ENCODE assay signal across 15 cellular contexts in the genomic region with DNA sequence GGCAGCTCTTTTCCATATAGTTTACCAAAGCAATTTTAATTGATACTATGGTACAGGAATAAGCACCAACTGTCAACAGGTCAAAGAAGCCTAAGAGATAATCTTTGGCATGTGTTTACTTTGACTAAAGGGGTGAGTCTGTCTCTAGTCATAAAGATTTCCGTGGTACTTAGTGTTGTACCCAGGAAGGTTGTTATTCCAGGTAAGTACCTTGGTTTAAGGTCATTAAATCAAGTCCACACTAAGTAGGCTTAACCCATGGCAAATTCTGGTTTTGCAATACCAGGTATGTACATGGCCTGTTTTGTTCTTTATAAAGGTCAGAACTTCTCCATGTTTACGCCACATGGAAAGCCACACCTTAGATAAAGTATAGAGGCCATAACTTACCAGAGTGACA. TPM values are rescaled to one million over a fixed set of nuclear protein-coding genes. Genes with fewer than 3 reads are reported as not detected.
DNase-seq lines count a peak whose midpoint lies in the region; ATAC-seq and TF ChIP-seq lines count a peak whose summit lies in the region.
"Had no signal": no experiment of that assay in that cellular context is flagged by ENCODE, and none has a peak within 500 bp of the region (broad histone marks: within the 10 kb centered on the region; RNA-seq: fewer than 3 reads in every experiment).

No MANE protein-coding gene starts in this region.

- H3K4me3 Mint-ChIP-seq in Calu3 (ENCODE audit: low read depth, unreplicated experiment): no peak overlapping the region
- H3K4me3 Mint-ChIP-seq: HFFc6 had no signal

- BruUV-seq in PC-3 (replicated peaks; lab: Mats Ljungman, UMichigan) (no TSS peak), Calu3 (replicated peaks; lab: Mats Ljungman, UMichigan) (no TSS peak)

- no peak overlapping the region for H3K27ac Mint-ChIP-seq in Calu3 (ENCODE audit: unreplicated experiment)
- H3K27ac Mint-ChIP-seq: HFFc6 had no signal

- H3K9me2 ChIP-seq in PC-3 (replicated peaks; ENCODE audit: low read length): no peaks in the 10 kb centered on the region

- peaks cover 77% of the 10 kb centered on the region for H3K36me3 ChIP-seq in PC-3 (ENCODE audit: low read depth, low read length)
- peaks cover 92% of the 10 kb centered on the region for H3K36me3 ChIP-seq in neutrophil

- H3K4me1 ChIP-seq in PC-3 (ENCODE audit: insufficient read depth, low read length) (no peaks in the 10 kb centered on the region), neutrophil (ENCODE audit: control insufficient read depth in 1 of 2, insufficient read depth in 1 of 2, low read depth in 1 of 2, low read length in 1 of 2) (peaks cover 26 to 36% of the 10 kb centered on the region in 2 experiments)
- H3K4me1 ChIP-seq: A549, Caco-2 had no signal

- no peak for TF ChIP-seq CTCF in PC-3 (conservative IDR thresholded peaks at IDR 0.05; ENCODE audit: low read depth, low read length)
- TF ChIP-seq CTCF in neutrophil (IDR thresholded peaks at IDR 0.05): no peak
- no peak for TF ChIP-seq CTCF in Calu3 (IDR thresholded peaks at IDR 0.05; ENCODE audit: unreplicated experiment)

- no peaks in the 10 kb centered on the region for H3K27me3 Mint-ChIP-seq in Calu3 (ENCODE audit: unreplicated experiment)
- H3K27me3 Mint-ChIP-seq: CD4-positive, alpha-beta memory T cell had no signal

- ATAC-seq in PC-3 (no peak; the same call in 1 of the 2 replicates), esophagus mucosa (peak; percentile 85), HG02938 (IDR thresholded peaks at IDR 0.05; ENCODE audit: unreplicated experiment) (no peak)
- ATAC-seq: A549 had no signal

- peaks cover 33% of the 10 kb centered on the region for H3K79me2 ChIP-seq in PC-3 (ENCODE audit: low read length)

- CTCF ChIA-PET in PC-3 (lab: Charles Lee): no interaction called here
- CTCF ChIA-PET in Calu3 (lab: Charles Lee): no interaction called here

- H3F3A ChIP-seq in PC-3 (ENCODE audit: low read length, unreplicated experiment): no peaks in the 10 kb centered on the region

- H4K20me1 ChIP-seq in PC-3 (ENCODE audit: low read length): no peaks in the 10 kb centered on the region

- POLR2A ChIA-PET in PC-3 (lab: Charles Lee; ENCODE audit: unreplicated experiment): no interaction called here

- H3K4me3 ChIP-seq in PC-3 (ENCODE audit: low read length) (no peak overlapping the region), neutrophil (ENCODE audit: low read depth in 1 of 2, low read length in 1 of 2) (no peak overlapping the region)
- H3K4me3 ChIP-seq: A549 had no signal

- no peaks in the 10 kb centered on the region for H3K9me3 Mint-ChIP-seq in Calu3 (ENCODE audit: low read depth, unreplicated experiment)

- no peak overlapping the region for H3K9ac ChIP-seq in PC-3 (ENCODE audit: low read length)

- H3K27me3 ChIP-seq in PC-3 (ENCODE audit: low read length): no peaks in the 10 kb centered on the region
- H3K27me3 ChIP-seq in neutrophil: no peaks in the 10 kb centered on the region
- H3K27me3 ChIP-seq: BE2C had no signal

- no peak overlapping the region for H3K27ac ChIP-seq in PC-3 (ENCODE audit: low read length)
- H3K27ac ChIP-seq in neutrophil: peak overlapping the region; percentile 35
- H3K27ac ChIP-seq: A549, C4-2B had no signal

- no peak overlapping the region for H2AFZ ChIP-seq in PC-3 (ENCODE audit: low read length)

- intact Hi-C loops in PC-3 (cut with micrococcal nuclease) (no loop called here), Calu3 (cut with micrococcal nuclease; ENCODE audit: unreplicated experiment) (no loop called here)

- H3K9me3 ChIP-seq in PC-3 (ENCODE audit: low read length) (peaks cover 7% of the 10 kb centered on the region; the same call in 1 of the 2 replicates), neutrophil (no peaks in the 10 kb centered on the region)
- H3K9me3 ChIP-seq: BE2C, Caco-2 had no signal

- no peak overlapping the region for H3K4me2 ChIP-seq in PC-3 (ENCODE audit: low read length)
- H3K4me2 ChIP-seq: A549 had no signal

- no peaks in the 10 kb centered on the region for H3K4me1 Mint-ChIP-seq in Calu3 (ENCODE audit: low read depth, unreplicated experiment)

- H3K36me3 Mint-ChIP-seq in Calu3 (ENCODE audit: insufficient read depth, unreplicated experiment): peaks cover 7% of the 10 kb centered on the region

- peak; percentile 21 for DNase-seq in PC-3
- DNase-seq in COLO668 (lab: John Stamatoyannopoulos, UW; ENCODE audit: unreplicated experiment): no peak
- no peak for DNase-seq in Calu3
- DNase-seq: BE2C; Caco-2; CD4-positive, alpha-beta memory T cell; DMS53; GF-D8; HCEC 1CT; HFFc6 had no signal

RNA-seq across cellular contexts. Expression of gene MAX, which starts 10.0 kb away (rescaled TPM):
- total RNA-seq in PC-3 (2014; rRNA removed) (58.8 and 68.9 TPM in 2 replicates), esophagus mucosa (90.8 TPM), Calu3 (2022) (83.6 and 85.2 TPM in 2 replicates)
